ENCODE assay signal across 9 cellular contexts in genomic region chr7:98671733-98672331, GRCh38. TPM values are rescaled to one million over a fixed set of nuclear protein-coding genes. Genes with fewer than 3 reads are reported as not detected.
"Had no signal": no experiment of that assay in that cellular context is flagged by ENCODE, and none has a peak within 500 bp of the region (broad histone marks: within the 10 kb centered on the region; RNA-seq: fewer than 3 reads in every experiment).

No MANE protein-coding gene starts in this region.

- H2AFZ ChIP-seq: GM23248 had no signal

- H3K27ac ChIP-seq: GM23248 had no signal

- FAIRE-seq: HTR-8/SVneo had no signal

- H3K4me1 ChIP-seq: HAP-1 had no signal

- H3K9me3 ChIP-seq: HAP-1 had no signal

- DNase-seq: GM23248, GOT3, H7, KG1 had no signal

- H3K9ac ChIP-seq: GM23248 had no signal

- H3K36me3 ChIP-seq: HAP-1 had no signal

- H3K4me3 ChIP-seq: GM23248, HAP-1 had no signal

RNA-seq across cellular contexts. Expression of gene NPTX2, which starts 54.7 kb away (rescaled TPM):
- total RNA-seq: H4, HT-29 had no signal
- polyA plus RNA-seq: IgD-negative memory B cell had no signal
